Comparison of ENCODE assay signal across 1 cellular context in genomic region chr19:570814-571126, GRCh38.
TF ChIP-seq lines count a peak whose summit lies in the region.
"Not testable (repeated sequence)": the region's sequence is repeated elsewhere in the genome, so short reads cannot be mapped to it uniquely, and the experiment has no call there.

No MANE protein-coding gene starts in this region.

TF ChIP-seq in K562, 482 proteins besides CTCF, POLR2A, EP300 and RAD21:
- peak; percentile 43; the same call in 1 of the 2 replicates for TF ChIP-seq BCOR (IDR thresholded peaks at IDR 0.05)
- peak; percentile 54 for TF ChIP-seq DMBX1 (CRISPR knock-in tag; IDR thresholded peaks at IDR 0.05; ENCODE audit: borderline replicate concordance)
- TF ChIP-seq AFF1 (IDR thresholded peaks at IDR 0.05; ENCODE audit: low read depth in 1 of 2, partially characterized antibody in 2 of 2), result peak in 1 of 2 experiments; percentile 34
- TF ChIP-seq KDM1A (IDR thresholded peaks at IDR 0.05), result peak in 1 of 2 experiments; percentile 35; a peak in 1 of 4 replicates
- peak; percentile 55; the same call in 1 of the 2 replicates for TF ChIP-seq NFE2 (IDR thresholded peaks at IDR 0.05; ENCODE audit: low read depth)
- TF ChIP-seq ZNF316 (IDR thresholded peaks at IDR 0.05), result peak; percentile 7; the same call in 1 of the 2 replicates
- peak; percentile 37 for TF ChIP-seq PCBP1 (IDR thresholded peaks at IDR 0.05; ENCODE audit: low read depth, low read length, poor library complexity, severe bottlenecking)
- TF ChIP-seq TRIM24 (IDR thresholded peaks at IDR 0.05), result peak in 1 of 2 experiments; percentile 69; a peak in 2 of 4 replicates
- TF ChIP-seq, protein P1, sequence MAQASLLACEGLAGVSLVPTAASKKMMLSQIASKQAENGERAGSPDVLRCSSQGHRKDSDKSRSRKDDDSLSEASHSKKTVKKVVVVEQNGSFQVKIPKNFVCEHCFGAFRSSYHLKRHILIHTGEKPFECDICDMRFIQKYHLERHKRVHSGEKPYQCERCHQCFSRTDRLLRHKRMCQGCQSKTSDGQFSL (CRISPR knock-in tag; IDR thresholded peaks at IDR 0.05), result 0 out of 2 replicates have a peak, but pooled peaks have one; percentile 26
- TF ChIP-seq, protein P1 (tag; IDR thresholded peaks at IDR 0.05), result not testable (repeated sequence)
- TF ChIP-seq, protein P2, sequence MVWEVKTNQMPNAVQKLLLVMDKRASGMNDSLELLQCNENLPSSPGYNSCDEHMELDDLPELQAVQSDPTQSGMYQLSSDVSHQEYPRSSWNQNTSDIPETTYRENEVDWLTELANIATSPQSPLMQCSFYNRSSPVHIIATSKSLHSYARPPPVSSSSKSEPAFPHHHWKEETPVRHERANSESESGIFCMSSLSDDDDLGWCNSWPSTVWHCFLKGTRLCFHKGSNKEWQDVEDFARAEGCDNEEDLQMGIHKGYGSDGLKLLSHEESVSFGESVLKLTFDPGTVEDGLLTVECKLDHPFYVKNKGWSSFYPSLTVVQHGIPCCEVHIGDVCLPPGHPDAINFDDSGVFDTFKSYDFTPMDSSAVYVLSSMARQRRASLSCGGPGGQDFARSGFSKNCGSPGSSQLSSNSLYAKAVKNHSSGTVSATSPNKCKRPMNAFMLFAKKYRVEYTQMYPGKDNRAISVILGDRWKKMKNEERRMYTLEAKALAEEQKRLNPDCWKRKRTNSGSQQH (CRISPR knock-in tag; IDR thresholded peaks at IDR 0.05), result 0 out of 2 replicates have a peak, but pooled peaks have one; percentile 33
- peak; percentile 58; the same call in 1 of the 2 replicates for TF ChIP-seq ZNF24 (IDR thresholded peaks at IDR 0.05)
- peak in 1 of 3 experiments; percentile 55 for TF ChIP-seq YY1 (IDR thresholded peaks at IDR 0.05; ENCODE audit: borderline replicate concordance in 1 of 3, control insufficient read depth in 1 of 3, extremely low read depth in 1 of 3, insufficient read depth in 3 of 3, insufficient read length in 1 of 3, insufficient replicate concordance in 2 of 3, low read depth in 1 of 3, low read length in 2 of 3)
- TF ChIP-seq, protein P3, sequence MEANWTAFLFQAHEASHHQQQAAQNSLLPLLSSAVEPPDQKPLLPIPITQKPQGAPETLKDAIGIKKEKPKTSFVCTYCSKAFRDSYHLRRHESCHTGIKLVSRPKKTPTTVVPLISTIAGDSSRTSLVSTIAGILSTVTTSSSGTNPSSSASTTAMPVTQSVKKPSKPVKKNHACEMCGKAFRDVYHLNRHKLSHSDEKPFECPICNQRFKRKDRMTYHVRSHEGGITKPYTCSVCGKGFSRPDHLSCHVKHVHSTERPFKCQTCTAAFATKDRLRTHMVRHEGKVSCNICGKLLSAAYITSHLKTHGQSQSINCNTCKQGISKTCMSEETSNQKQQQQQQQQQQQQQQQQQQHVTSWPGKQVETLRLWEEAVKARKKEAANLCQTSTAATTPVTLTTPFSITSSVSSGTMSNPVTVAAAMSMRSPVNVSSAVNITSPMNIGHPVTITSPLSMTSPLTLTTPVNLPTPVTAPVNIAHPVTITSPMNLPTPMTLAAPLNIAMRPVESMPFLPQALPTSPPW (CRISPR knock-in tag; IDR thresholded peaks at IDR 0.05), result peak; percentile 73
- 0 out of 2 replicates have a peak, but pooled peaks have one; percentile 29 for TF ChIP-seq ZNF76 (CRISPR knock-in tag; IDR thresholded peaks at IDR 0.05; ENCODE audit: borderline replicate concordance)
- TF ChIP-seq TAF7 (tag; IDR thresholded peaks at IDR 0.05), result 0 out of 2 replicates have a peak, but pooled peaks have one; percentile 8
